9 cellular contexts compared by ENCODE assay signal in the genomic region with DNA sequence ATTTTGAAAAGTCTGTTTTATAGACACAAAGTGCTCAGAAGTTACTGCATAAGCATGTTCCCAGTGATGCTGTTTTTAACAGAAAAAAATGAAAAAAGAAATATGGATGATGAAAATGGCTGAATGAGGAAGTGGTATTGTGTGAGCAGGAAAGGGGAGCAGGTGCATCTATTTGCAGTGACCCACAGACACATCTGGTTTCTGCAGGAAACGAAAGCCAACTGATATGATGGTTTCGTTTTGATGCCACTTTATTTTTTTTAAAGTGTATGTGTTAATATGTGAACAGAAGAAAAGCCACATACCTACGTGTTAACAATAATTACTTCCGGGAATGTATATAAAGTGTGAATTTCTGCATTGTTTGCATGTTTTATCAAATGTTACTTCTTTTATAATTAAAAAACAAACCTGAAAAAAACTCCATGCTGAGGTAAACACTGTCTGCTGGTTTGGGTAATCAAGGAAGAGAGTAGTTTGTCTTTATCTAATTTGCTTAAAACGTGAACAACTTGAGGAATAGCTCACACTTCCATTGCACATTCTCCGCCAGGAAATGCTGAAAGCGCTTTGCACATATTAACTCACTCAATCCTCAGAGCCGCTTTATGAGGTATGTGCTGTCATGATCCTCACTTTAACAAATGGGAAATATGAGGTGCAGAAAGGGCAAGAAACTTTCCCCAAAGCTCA.
A peak's percentile ranks its signal among the peaks of the same experiment; 100 is the strongest.
DNase-seq lines count a peak whose midpoint lies in the region; ATAC-seq, FAIRE-seq and TF ChIP-seq lines count a peak whose summit lies in the region.
"Had no signal": no experiment of that assay in that cellular context is flagged by ENCODE, and none has a peak within 500 bp of the region (broad histone marks: within the 10 kb centered on the region; RNA-seq: fewer than 3 reads in every experiment).

No MANE protein-coding gene starts in this region.

- no peak for FAIRE-seq in K562 (lab: Jason Lieb, UNC)

- intact Hi-C loops in K562 (cut with micrococcal nuclease) = no loop called here
- intact Hi-C loops in adrenal gland (cut with DNase I) = no loop called here

- in situ Hi-C loops in K562 (cut with MboI) = no loop called here

- H4K20me1 ChIP-seq in K562 (replicated peaks; ENCODE audit: control insufficient read depth, insufficient read depth, low read length) = no peaks in the 10 kb centered on the region

- 0% methylated on average over 8 of the region's 8 CpGs for WGBS in K562 (ENCODE audit: insufficient coverage, low coverage, missing lambda C conversion rate)
- WGBS in adrenal gland, 4 donors = 48 to 58% (median 56%) methylated on average over 8 of the region's 8 CpGs

- H3K9ac ChIP-seq in K562 (ENCODE audit: insufficient read depth in 1 of 2, low read depth in 2 of 2, low read length in 2 of 2) = no peak overlapping the region

- no peak overlapping the region for H2AFZ ChIP-seq in K562 (ENCODE audit: low read depth, low read length)

- H3K27ac ChIP-seq in K562 (ENCODE audit: extremely low read depth, low read depth, low read length) (no peak overlapping the region), adrenal gland (no peak overlapping the region)
- H3K27ac ChIP-seq: ascending aorta had no signal

- CTCF ChIA-PET in K562 (lab: Yijun Ruan, JAX; ENCODE audit: low intra/inter-chr PET ratio) = no interaction called here

- no peaks in the 10 kb centered on the region for H3K9me1 ChIP-seq in K562 (ENCODE audit: control insufficient read depth, insufficient read depth, low read length)

- no peaks in the 10 kb centered on the region for H3K79me2 ChIP-seq in K562 (ENCODE audit: control insufficient read depth, insufficient read depth, low read length)

- no TSS peak for BruUV-seq in K562 (replicated peaks; lab: Mats Ljungman, UMichigan)

- H3K9me3 ChIP-seq in K562 (replicated peaks; ENCODE audit: control insufficient read depth, insufficient read depth, low read depth, low read length) (no peaks in the 10 kb centered on the region), adrenal gland (replicated peaks in 1 of 3) (no peaks in the 10 kb centered on the region)
- H3K9me3 ChIP-seq: ascending aorta had no signal

- POLR2A ChIA-PET in K562 (lab: Yijun Ruan, JAX) = no interaction called here

- DNase-seq in K562 (ENCODE audit: extremely low read depth in 1 of 4, low spot score in 3 of 4) (no peak), NCI-H446 treated with DMSO at 0.1 percent for 48 hours (lab: John Stamatoyannopoulos, UW) (no peak), adrenal gland (no peak), H4 (ENCODE audit: low spot score) (no peak), NCI-H1048 (lab: John Stamatoyannopoulos, UW) (no peak)

- H3K36me3 ChIP-seq in K562 (ENCODE audit: control insufficient read depth, insufficient read depth, low read length) (no peaks in the 10 kb centered on the region), adrenal gland (replicated peaks in 1 of 2) (no peaks in the 10 kb centered on the region)
- H3K36me3 ChIP-seq: ascending aorta had no signal

- H3K4me2 ChIP-seq in K562 (ENCODE audit: insufficient read depth, low read length) = no peak overlapping the region

- H3K4me3 ChIP-seq in K562 = no peak overlapping the region
- H3K4me3 ChIP-seq in adrenal gland = no peak overlapping the region
- H3K4me3 ChIP-seq: ascending aorta had no signal

- peaks cover 0 to 7% of the 10 kb centered on the region in 2 experiments; a peak in 1 of 5 replicates for H3K27me3 ChIP-seq in K562 (ENCODE audit: control insufficient read depth in 2 of 2, insufficient read depth in 2 of 2, low read length in 2 of 2)
- peaks cover 7% of the 10 kb centered on the region for H3K27me3 ChIP-seq in adrenal gland
- H3K27me3 ChIP-seq: ascending aorta had no signal

- no peak for TF ChIP-seq RAD21 in K562 (CRISPR knock-in tag; conservative IDR thresholded peaks at IDR 0.05 in 1 of 2, IDR thresholded peaks at IDR 0.05 in 1 of 2)

- TF ChIP-seq CTCF in K562 (IDR thresholded peaks at IDR 0.05 in 2 of 3, conservative IDR thresholded peaks at IDR 0.05 in 1 of 3; ENCODE audit: insufficient read depth in 2 of 3, low read depth in 1 of 3, low read length in 3 of 3) = no peak
- no peak for TF ChIP-seq CTCF in adrenal gland (IDR thresholded peaks at IDR 0.05)

- TF ChIP-seq POLR2A in GM18505 (IDR thresholded peaks at IDR 0.05; ENCODE audit: borderline replicate concordance, extremely low read depth, insufficient read depth, insufficient read length) (no peak), K562 (conservative IDR thresholded peaks at IDR 0.05) (no peak), adrenal gland (IDR thresholded peaks at IDR 0.05) (no peak)

- peak; percentile 72 for ATAC-seq in GM18505 (IDR thresholded peaks at IDR 0.05; ENCODE audit: unreplicated experiment)
- peak; percentile 68 for ATAC-seq in GM21390 (IDR thresholded peaks at IDR 0.05; ENCODE audit: unreplicated experiment)
- ATAC-seq in HG03558 (IDR thresholded peaks at IDR 0.05; ENCODE audit: extremely low read depth, unreplicated experiment) = peak; percentile 49
- ATAC-seq in K562 = no peak

- no peak for TF ChIP-seq EP300 in K562 (IDR thresholded peaks at IDR 0.05; ENCODE audit: low read length)

- H3K4me1 ChIP-seq in K562 (replicated peaks in 1 of 2; ENCODE audit: control insufficient read depth in 2 of 2, insufficient read depth in 2 of 2, low read length in 2 of 2) = no peaks in the 10 kb centered on the region
- H3K4me1 ChIP-seq in adrenal gland (replicated peaks in 1 of 2) = no peaks in the 10 kb centered on the region
- H3K4me1 ChIP-seq: ascending aorta had no signal

TF ChIP-seq in K562, 482 proteins besides CTCF, POLR2A, EP300 and RAD21:
- no peak for TF ChIP-seq HNRNPK (IDR thresholded peaks at IDR 0.05; ENCODE audit: low read depth, low read length, poor library complexity, severe bottlenecking)
- no peak for TF ChIP-seq ZNF431 (CRISPR knock-in tag; IDR thresholded peaks at IDR 0.05)
- peak; percentile 26; the same call in 1 of the 2 replicates for TF ChIP-seq SPI1 (IDR thresholded peaks at IDR 0.05; ENCODE audit: borderline replicate concordance, low read depth, low read length)
